ENCODE assay signal across 20 cellular contexts in genomic region chrX:83771664-83772063, GRCh38.
A peak's percentile ranks its signal among the peaks of the same experiment; 100 is the strongest.
DNase-seq lines count a peak whose midpoint lies in the region; ATAC-seq and TF ChIP-seq lines count a peak whose summit lies in the region.
"Had no signal": no experiment of that assay in that cellular context is flagged by ENCODE, and none has a peak within 500 bp of the region (broad histone marks: within the 10 kb centered on the region; RNA-seq: fewer than 3 reads in every experiment).

No MANE protein-coding gene starts in this region.

- H2AFZ ChIP-seq in OCI-LY3 (ENCODE audit: low read depth, low read length): no peak overlapping the region

- H3K4me2 ChIP-seq in OCI-LY3 (ENCODE audit: low read length): no peak overlapping the region

- H3K36me3 ChIP-seq in HAP-1 (replicated peaks) (no peaks in the 10 kb centered on the region), OCI-LY3 (replicated peaks; ENCODE audit: low read depth, low read length) (no peaks in the 10 kb centered on the region)
- no peaks in the 10 kb centered on the region for H3K36me3 ChIP-seq in effector memory CD4-positive, alpha-beta T cell (ENCODE audit: control insufficient read depth, insufficient read depth, low read length)
- H3K36me3 ChIP-seq: ascending aorta, heart right ventricle, ovary, upper lobe of left lung had no signal

- TF ChIP-seq CTCF in OCI-LY3 (IDR thresholded peaks at IDR 0.05; ENCODE audit: low read depth, low read length) (peak; percentile 48), nephron progenitor cell (IDR thresholded peaks at IDR 0.05) (peak; percentile 8)

- no peak overlapping the region for H3K27ac ChIP-seq in OCI-LY3 (ENCODE audit: low read length)
- no peak overlapping the region for H3K27ac ChIP-seq in effector memory CD4-positive, alpha-beta T cell (ENCODE audit: insufficient read depth, low read length, poor library complexity, severe bottlenecking)
- H3K27ac ChIP-seq: ascending aorta, heart right ventricle, ovary, upper lobe of left lung had no signal

- no peaks in the 10 kb centered on the region for H3K36me3 Mint-ChIP-seq in nephron progenitor cell (ENCODE audit: low read depth)

- H3K27me3 Mint-ChIP-seq in nephron progenitor cell (ENCODE audit: low read depth, poor library complexity): peaks cover 5% of the 10 kb centered on the region
- H3K27me3 Mint-ChIP-seq: CD4-positive, alpha-beta T cell had no signal

- no peak overlapping the region for H3K9ac ChIP-seq in OCI-LY3 (ENCODE audit: low read length)

- H3K4me1 ChIP-seq in HAP-1: no peaks in the 10 kb centered on the region
- H3K4me1 ChIP-seq in OCI-LY3 (ENCODE audit: low read length): no peaks in the 10 kb centered on the region
- H3K4me1 ChIP-seq in effector memory CD4-positive, alpha-beta T cell (ENCODE audit: control insufficient read depth, insufficient read depth, low read length, poor library complexity, severe bottlenecking): no peaks in the 10 kb centered on the region
- H3K4me1 ChIP-seq: ascending aorta, heart right ventricle, upper lobe of left lung had no signal

- H3K79me2 ChIP-seq in OCI-LY3 (ENCODE audit: low read length): no peaks in the 10 kb centered on the region

- ATAC-seq in left cardiac atrium: no peak
- ATAC-seq: heart right ventricle; HepG2; sciatic nerve; stimulated activated naive CD8-positive, alpha-beta T cell treated with anti-CD3 and anti-CD28 coated beads, Interleukin-15, Interleukin-2, amounts not matched to agents 100 U/mL and 50 U/mL, for 24 hours had no signal

- DNase-seq in NCI-H146 (lab: John Stamatoyannopoulos, UW): peak; percentile 10
- DNase-seq in NCI-H146 treated with DMSO at 0.1 percent for 48 hours (lab: John Stamatoyannopoulos, UW; ENCODE audit: unreplicated experiment): no peak
- DNase-seq in HAP-1 (ENCODE audit: low spot score in 2 of 2): peak; percentile 13 to 46
- no peak for DNase-seq in nephron progenitor cell
- no peak for DNase-seq in left cardiac atrium
- no peak for DNase-seq in effector memory CD4-positive, alpha-beta T cell
- no peak for DNase-seq in D341Med (ENCODE audit: low spot score)
- DNase-seq: activated naive CD4-positive, alpha-beta T cell treated with Interleukin-2 at 50 U/mL for 16 hours; CD4-positive, alpha-beta T cell; heart right ventricle; NCI-H69; ovary; stimulated activated naive CD8-positive, alpha-beta T cell treated with anti-CD3 and anti-CD28 coated beads, Interleukin-15, Interleukin-2, amounts not matched to agents 100 U/mL and 50 U/mL, for 24 hours; T-helper 1 cell; upper lobe of left lung had no signal

- H3K9me3 ChIP-seq in HAP-1: no peaks in the 10 kb centered on the region
- H3K9me3 ChIP-seq in OCI-LY3 (ENCODE audit: insufficient read depth, low read length): no peaks in the 10 kb centered on the region
- no peaks in the 10 kb centered on the region for H3K9me3 ChIP-seq in effector memory CD4-positive, alpha-beta T cell (ENCODE audit: control insufficient read depth, low read length)
- H3K9me3 ChIP-seq: ascending aorta, heart right ventricle, ovary, upper lobe of left lung had no signal

- intact Hi-C loops in left cardiac atrium (cut with DNase I): no loop called here

- H3K4me3 Mint-ChIP-seq in nephron progenitor cell: no peak overlapping the region
- H3K4me3 Mint-ChIP-seq: CD4-positive, alpha-beta T cell had no signal

- in situ Hi-C loops in HAP-1 (cut with MboI; ENCODE audit: low sequenced_read_pairs): no loop called here

- no peak overlapping the region for H3K4me3 ChIP-seq in HAP-1
- no peak overlapping the region for H3K4me3 ChIP-seq in OCI-LY3 (ENCODE audit: low read length)
- no peak overlapping the region for H3K4me3 ChIP-seq in effector memory CD4-positive, alpha-beta T cell (ENCODE audit: insufficient read depth, low read depth, low read length, poor library complexity, severe bottlenecking)
- H3K4me3 ChIP-seq: ascending aorta, heart right ventricle, lung, ovary, upper lobe of left lung had no signal

- H3K27ac Mint-ChIP-seq in nephron progenitor cell: no peak overlapping the region
- H3K27ac Mint-ChIP-seq: CD4-positive, alpha-beta T cell had no signal

- H4K20me1 ChIP-seq in OCI-LY3 (ENCODE audit: insufficient read depth, low read length): no peaks in the 10 kb centered on the region

- H3K27me3 ChIP-seq in HAP-1 (ENCODE audit: low read depth) (no peaks in the 10 kb centered on the region), OCI-LY3 (ENCODE audit: low read depth, low read length) (no peaks in the 10 kb centered on the region)
- no peaks in the 10 kb centered on the region for H3K27me3 ChIP-seq in effector memory CD4-positive, alpha-beta T cell (replicated peaks; ENCODE audit: control insufficient read depth, insufficient read depth, low read length, poor library complexity, severe bottlenecking)
- H3K27me3 ChIP-seq: ascending aorta, heart right ventricle, upper lobe of left lung had no signal

- H3K4me1 Mint-ChIP-seq in nephron progenitor cell: no peaks in the 10 kb centered on the region

- peaks cover 23% of the 10 kb centered on the region for H3K9me3 Mint-ChIP-seq in nephron progenitor cell

Comparison
In these comparisons a context has a peak if more than half of its experiments do, and no peak if none do; other contexts are left out.
1. DNase-seq: peak in NCI-H146 (single experiment) and HAP-1 (2 of 2); none in NCI-H146 treated with DMSO at 0.1 percent for 48 hours (single experiment), nephron progenitor cell (single experiment), left cardiac atrium (single experiment), effector memory CD4-positive, alpha-beta T cell (0 of 3) and D341Med (single experiment).